In the genomic region with DNA sequence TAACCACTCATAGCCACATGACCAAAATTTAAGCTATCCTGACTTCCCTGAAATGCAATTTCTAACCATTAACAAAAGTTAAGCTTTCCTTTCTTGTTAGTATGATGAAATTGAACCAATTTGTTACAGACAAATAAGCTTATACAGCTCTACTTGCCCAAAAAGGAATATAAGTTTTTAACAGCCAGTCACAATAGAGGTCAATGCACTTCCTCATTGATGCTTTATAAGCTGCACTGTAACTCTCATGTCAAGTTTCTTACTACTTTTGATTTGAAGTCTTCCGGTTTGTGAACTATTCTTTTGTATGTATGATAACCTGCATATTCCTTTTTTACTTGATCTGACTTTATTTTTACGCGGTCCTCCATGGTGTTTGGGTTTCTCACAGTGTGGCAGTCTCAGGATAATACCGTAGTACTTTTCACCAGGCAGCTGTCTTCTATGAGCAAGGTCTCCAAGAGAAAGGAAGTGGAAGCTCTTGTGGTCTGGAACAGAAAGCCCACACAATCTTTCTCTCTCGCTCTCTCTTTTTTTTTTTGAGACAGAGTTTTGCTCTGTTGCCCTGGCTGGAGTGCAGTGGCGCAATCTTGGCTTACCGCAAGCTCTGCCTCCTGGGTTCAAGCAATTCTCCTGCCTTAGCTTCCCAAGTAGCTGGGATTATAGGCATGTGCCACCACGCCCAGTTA, we compare ENCODE assay signal across 8 cellular contexts.
DNase-seq lines count a peak whose midpoint lies in the region; ATAC-seq and TF ChIP-seq lines count a peak whose summit lies in the region.

No MANE protein-coding gene starts in this region.

- TF ChIP-seq POLR2A in suprapubic skin (IDR thresholded peaks at IDR 0.05): no peak

- H3K27ac ChIP-seq in brain microvascular endothelial cell: no peak overlapping the region
- H3K27ac ChIP-seq in suprapubic skin: no peak overlapping the region

- no peaks in the 10 kb centered on the region for H3K9me3 Mint-ChIP-seq in central memory CD8-positive, alpha-beta T cell

- in situ Hi-C loops in brain microvascular endothelial cell (cut with HindIII; ENCODE audit: low pct_ligation_motif_present, low sequenced_read_pairs): no loop called here

- peaks cover 5% of the 10 kb centered on the region for H3K36me3 Mint-ChIP-seq in central memory CD8-positive, alpha-beta T cell (ENCODE audit: insufficient read depth)

- intact Hi-C loops in posterior vena cava (cut with DNase I): no loop called here

- peak; percentile 89 for ATAC-seq in GM18858 (IDR thresholded peaks at IDR 0.05; ENCODE audit: unreplicated experiment)
- peak; percentile 85 for ATAC-seq in HG02678 (IDR thresholded peaks at IDR 0.05; ENCODE audit: unreplicated experiment)
- peak; percentile 52 for ATAC-seq in central memory CD8-positive, alpha-beta T cell (replicated peaks; ENCODE audit: extremely low read depth, poor library complexity, severe bottlenecking)

- H3K4me3 Mint-ChIP-seq in central memory CD8-positive, alpha-beta T cell: peak overlapping the region; percentile 58

- H3K9me3 ChIP-seq in suprapubic skin: no peaks in the 10 kb centered on the region

- H3K36me3 ChIP-seq in brain microvascular endothelial cell (replicated peaks) (no peaks in the 10 kb centered on the region), suprapubic skin (no peaks in the 10 kb centered on the region)

- peak; percentile 93 for DNase-seq in NOMO-1 treated with DMSO at 0.1 percent for 48 hours (lab: John Stamatoyannopoulos, UW; ENCODE audit: unreplicated experiment)
- peak; percentile 14 to 34 for DNase-seq in central memory CD8-positive, alpha-beta T cell (ENCODE audit: low spot score in 2 of 2)
- no peak for DNase-seq in DMS79 treated with DMSO at 0.1 percent for 48 hours (lab: John Stamatoyannopoulos, UW)
- no peak for DNase-seq in brain microvascular endothelial cell
- DNase-seq in posterior vena cava (ENCODE audit: low spot score): no peak
- no peak for DNase-seq in suprapubic skin (ENCODE audit: low spot score in 2 of 2)

- H3K27me3 Mint-ChIP-seq in central memory CD8-positive, alpha-beta T cell: no peaks in the 10 kb centered on the region

- H3K4me1 ChIP-seq in suprapubic skin: peaks cover 9% of the 10 kb centered on the region

- no peak for TF ChIP-seq EP300 in suprapubic skin (IDR thresholded peaks at IDR 0.05)

- H3K27me3 ChIP-seq in brain microvascular endothelial cell (replicated peaks): peaks cover 18% of the 10 kb centered on the region
- H3K27me3 ChIP-seq in suprapubic skin: peaks cover 29% of the 10 kb centered on the region

- peak overlapping the region; percentile 89 for H3K27ac Mint-ChIP-seq in central memory CD8-positive, alpha-beta T cell (ENCODE audit: low read depth)

- H3K4me1 Mint-ChIP-seq in central memory CD8-positive, alpha-beta T cell: peaks cover 69% of the 10 kb centered on the region

- 76% methylated on average over 8 of the region's 8 CpGs for WGBS in suprapubic skin

- H3K4me3 ChIP-seq in brain microvascular endothelial cell (ENCODE audit: low read depth, low read length) (no peak overlapping the region), suprapubic skin (no peak overlapping the region)

- TF ChIP-seq CTCF in brain microvascular endothelial cell (IDR thresholded peaks at IDR 0.05; ENCODE audit: low read depth, low read length, missing control alignments) (no peak), suprapubic skin (IDR thresholded peaks at IDR 0.05) (no peak)

Comparison
In these comparisons a context has a peak if more than half of its experiments do, and no peak if none do; other contexts are left out.
1. DNase-seq: peak in NOMO-1 treated with DMSO at 0.1 percent for 48 hours (single experiment) and central memory CD8-positive, alpha-beta T cell (2 of 2); none in DMS79 treated with DMSO at 0.1 percent for 48 hours (single experiment), brain microvascular endothelial cell (single experiment), posterior vena cava (single experiment) and suprapubic skin (0 of 2).
2. Peak in every context shown above with its lines, with median percentiles within 50 percentile points of each other: ATAC-seq.